In the genomic region with DNA sequence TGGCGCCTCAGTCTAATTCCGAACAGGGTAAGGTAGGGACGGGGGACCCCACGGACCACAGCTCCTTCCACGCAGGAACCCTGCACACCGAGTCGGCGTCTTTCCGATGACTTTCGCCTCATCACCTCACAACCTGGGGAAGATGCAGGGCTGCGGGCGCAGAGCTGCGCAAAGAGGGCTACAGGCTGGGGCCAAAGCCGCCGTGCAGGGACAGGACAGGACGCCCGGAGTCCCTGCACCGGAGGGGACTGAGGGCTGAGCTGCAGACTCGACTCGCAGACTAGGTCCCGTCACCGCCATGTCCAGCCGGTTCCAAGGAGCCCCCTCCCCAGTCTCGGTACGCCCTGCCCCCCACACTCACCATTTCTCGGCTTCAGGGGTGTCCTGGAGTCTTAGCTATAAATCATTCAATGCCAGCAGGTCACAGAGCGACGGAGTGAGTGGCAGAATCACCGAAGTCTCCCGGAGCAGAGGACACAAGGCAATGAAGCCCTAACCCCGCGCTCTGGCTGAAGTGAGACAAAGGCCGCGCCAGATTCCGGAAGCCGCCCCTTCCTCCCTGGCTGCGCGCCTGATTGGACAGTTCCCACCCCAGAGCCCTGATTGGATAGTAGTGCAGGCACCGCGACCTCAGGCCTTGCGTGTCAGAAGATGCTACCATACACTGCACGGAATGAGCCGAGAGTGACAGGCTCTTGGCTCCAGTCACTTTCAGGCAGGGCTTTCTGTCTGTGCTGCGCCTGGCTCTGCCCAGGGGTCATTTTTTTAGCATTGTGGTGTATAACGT, we compare ENCODE assay signal across 8 cellular contexts. TPM values are rescaled to one million over a fixed set of nuclear protein-coding genes. Genes with fewer than 3 reads are reported as not detected.
A peak's percentile ranks its signal among the peaks of the same experiment; 100 is the strongest.
DNase-seq lines count a peak whose midpoint lies in the region; ATAC-seq and TF ChIP-seq lines count a peak whose summit lies in the region.
"Not testable (repeated sequence)": the region's sequence is repeated elsewhere in the genome, so short reads cannot be mapped to it uniquely, and the experiment has no call there.

A gene (minus strand): TSS at position 522 of the 787 bp plus-strand sequence. CDS start 158 bp downstream, at position 364.

- H3K4me3 Mint-ChIP-seq in activated naive CD4-positive, alpha-beta T cell treated with anti-CD3 and anti-CD28 coated beads for 36 hours = peak within 1 kb of the TSS; percentile 91

- peak; percentile 100 for ATAC-seq in HG02588 (IDR thresholded peaks at IDR 0.05; ENCODE audit: unreplicated experiment)

- TF ChIP-seq CTCF in suprapubic skin (IDR thresholded peaks at IDR 0.05) = not testable (repeated sequence)

- not testable (repeated sequence) for H3K27me3 ChIP-seq in suprapubic skin

- H3K4me1 Mint-ChIP-seq in activated naive CD4-positive, alpha-beta T cell treated with anti-CD3 and anti-CD28 coated beads for 36 hours (ENCODE audit: low read depth) = peaks cover 24% of the 10 kb centered on the region

- H3K9ac ChIP-seq in SK-N-MC (ENCODE audit: insufficient read length) = peak within 1 kb of the TSS; percentile 70

- H3K27ac Mint-ChIP-seq in activated naive CD4-positive, alpha-beta T cell treated with anti-CD3 and anti-CD28 coated beads for 36 hours = peak within 1 kb of the TSS; percentile 83

- not testable (repeated sequence) for H3K27me3 Mint-ChIP-seq in activated naive CD4-positive, alpha-beta T cell treated with anti-CD3 and anti-CD28 coated beads for 36 hours (ENCODE audit: low read depth)

- TF ChIP-seq POLR2A in suprapubic skin (IDR thresholded peaks at IDR 0.05) = not testable (repeated sequence)

- intact Hi-C loops in activated naive CD4-positive, alpha-beta T cell treated with anti-CD3 and anti-CD28 coated beads for 36 hours (cut with micrococcal nuclease) = loop anchor here (2.0 kb wide), 1 partner anchor 405 kb away; a partner anchor contains a TSS

- not testable (repeated sequence) for H3K4me1 ChIP-seq in suprapubic skin

- H3K36me3 Mint-ChIP-seq in activated naive CD4-positive, alpha-beta T cell treated with anti-CD3 and anti-CD28 coated beads for 36 hours (ENCODE audit: low read depth) = not testable (repeated sequence)

- CTCF ChIA-PET in activated naive CD4-positive, alpha-beta T cell treated with anti-CD3 and anti-CD28 coated beads for 36 hours (lab: Charles Lee) = not testable (repeated sequence)

- H3K9me3 ChIP-seq in SK-N-MC (ENCODE audit: low read depth, low read length); suprapubic skin: not testable (repeated sequence)

- WGBS in suprapubic skin = 0% methylated on average over 22 of the region's 45 CpGs

- not testable (repeated sequence) for H3K27ac ChIP-seq in SK-N-MC, suprapubic skin

- not testable (repeated sequence) for H3K36me3 ChIP-seq in SK-N-MC (ENCODE audit: insufficient read depth, low read length); suprapubic skin

- H3K4me3 ChIP-seq in GM08714 (ENCODE audit: low read length) (peak within 1 kb of the TSS; percentile 93), SK-N-MC (peak within 1 kb of the TSS; percentile 78), suprapubic skin (peak within 1 kb of the TSS; percentile 70)

- not testable (repeated sequence) for H3K9me3 Mint-ChIP-seq in activated naive CD4-positive, alpha-beta T cell treated with anti-CD3 and anti-CD28 coated beads for 36 hours

- not testable (repeated sequence) for TF ChIP-seq EP300 in suprapubic skin (IDR thresholded peaks at IDR 0.05)

- DNase-seq in NCI-H1048 (lab: John Stamatoyannopoulos, UW) = peak; percentile 70
- peak; percentile 72 for DNase-seq in SK-N-MC (ENCODE audit: low read depth, low spot score)
- peak; percentile 96 for DNase-seq in activated naive CD4-positive, alpha-beta T cell treated with anti-CD3 and anti-CD28 coated beads for 36 hours
- DNase-seq in globus pallidus (ENCODE audit: low spot score) = peak; percentile 96
- peak; percentile 53 to 97 (median 91) for DNase-seq in nucleus accumbens (lab: John Stamatoyannopoulos, UW)
- peak; percentile 96 for DNase-seq in suprapubic skin (ENCODE audit: low spot score in 2 of 2)

RNA-seq across cellular contexts. Expression of the gene that starts here (rescaled TPM):
- 10 to 100 TPM; 13.3 to 13.9 TPM for total RNA-seq in activated naive CD4-positive, alpha-beta T cell treated with anti-CD3 and anti-CD28 coated beads for 36 hours
- total RNA-seq in suprapubic skin = 1 to 10 TPM; 1.7 to 5.8 (median 3.7) TPM
